In genomic region chrX:124606724-124607123, GRCh38 we compare ENCODE assay signal across 33 cellular contexts.
DNase-seq lines count a peak whose midpoint lies in the region; FAIRE-seq and TF ChIP-seq lines count a peak whose summit lies in the region.
"Had no signal": no experiment of that assay in that cellular context is flagged by ENCODE, and none has a peak within 500 bp of the region (broad histone marks: within the 10 kb centered on the region; RNA-seq: fewer than 3 reads in every experiment).

No MANE protein-coding gene starts in this region.

- peak; percentile 96 for FAIRE-seq in astrocyte (lab: Jason Lieb, UNC)
- FAIRE-seq: A204.1, D721Med had no signal

- H3K27ac Mint-ChIP-seq in astrocyte (ENCODE audit: unreplicated experiment) = no peak overlapping the region
- H3K27ac Mint-ChIP-seq: B cell; CD14-positive monocyte; CD4-positive, alpha-beta memory T cell; CD4-positive, alpha-beta T cell; CD4-positive, CD25-positive, alpha-beta regulatory T cell; CD8-positive, alpha-beta memory T cell; CD8-positive, alpha-beta T cell had no signal

- DNase-seq in astrocyte (ENCODE audit: low read depth) = no peak
- DNase-seq in SIG-M5 treated with dmso at 0.1 percent for 504 hours (lab: John Stamatoyannopoulos, UW; ENCODE audit: unreplicated experiment) = no peak
- DNase-seq in posterior cingulate gyrus = no peak
- DNase-seq: 8988T; ACHN; AML-193; BE2C; C1 segment of cervical spinal cord; Caco-2; Calu3; CD4-positive, alpha-beta memory T cell; CD4-positive, alpha-beta T cell; CD4-positive, CD25-positive, alpha-beta regulatory T cell; CD8-positive, alpha-beta memory T cell; CD8-positive, alpha-beta T cell; COR-L47; DMS 273 treated with DMSO at 0.1 percent for 48 hours; DMS153; DMS53; DMS79; DMS79 treated with DMSO at 0.1 percent for 48 hours; DND-41; EL had no signal

- H3K79me2 ChIP-seq in astrocyte (ENCODE audit: insufficient read depth, low read length) = no peaks in the 10 kb centered on the region

- H3K4me1 Mint-ChIP-seq in astrocyte (ENCODE audit: low read depth, unreplicated experiment) = no peaks in the 10 kb centered on the region
- H3K4me1 Mint-ChIP-seq: B cell; CD14-positive monocyte; CD4-positive, alpha-beta memory T cell; CD4-positive, CD25-positive, alpha-beta regulatory T cell had no signal

- no peak overlapping the region for H3K4me2 ChIP-seq in astrocyte (ENCODE audit: low read length)
- H3K4me2 ChIP-seq: A549; BLaER1; BLaER1 treated with 17β-estradiol and CSF1 and Interleukin-3, amounts not matched to agents 10 nM and 100 nM had no signal

- H3K27ac ChIP-seq in HEK293 (ENCODE audit: extremely low read depth, low read depth, low read length) = no peak overlapping the region
- no peak overlapping the region for H3K27ac ChIP-seq in astrocyte (ENCODE audit: low read depth, low read length)
- H3K27ac ChIP-seq: 22Rv1; A549; BLaER1; BLaER1 treated with 17β-estradiol and CSF1 and Interleukin-3, amounts not matched to agents 10 nM and 100 nM; C4-2B had no signal

- no peaks in the 10 kb centered on the region for H3K27me3 ChIP-seq in astrocyte (ENCODE audit: insufficient read depth, low read length)
- H3K27me3 ChIP-seq: BE2C had no signal

- H3K27me3 Mint-ChIP-seq in astrocyte (ENCODE audit: low read depth, unreplicated experiment) = no peaks in the 10 kb centered on the region
- H3K27me3 Mint-ChIP-seq: B cell; CD4-positive, alpha-beta T cell; CD4-positive, CD25-positive, alpha-beta regulatory T cell; CD8-positive, alpha-beta memory T cell had no signal

- H3K36me3 Mint-ChIP-seq in astrocyte (ENCODE audit: low read depth, unreplicated experiment) = no peaks in the 10 kb centered on the region
- H3K36me3 Mint-ChIP-seq: CD14-positive monocyte; CD4-positive, alpha-beta memory T cell; CD4-positive, CD25-positive, alpha-beta regulatory T cell; CD8-positive, alpha-beta memory T cell; CD8-positive, alpha-beta T cell had no signal

- H3K4me1 ChIP-seq in HEK293 (ENCODE audit: control insufficient read depth, insufficient read depth, low read length) (no peaks in the 10 kb centered on the region), astrocyte (ENCODE audit: insufficient read depth, low read length) (no peaks in the 10 kb centered on the region)
- H3K4me1 ChIP-seq: A549; BE2C; BLaER1; BLaER1 treated with 17β-estradiol and CSF1 and Interleukin-3, amounts not matched to agents 10 nM and 100 nM; Caco-2 had no signal

- H3K9me3 Mint-ChIP-seq in astrocyte (ENCODE audit: unreplicated experiment) = no peaks in the 10 kb centered on the region
- H3K9me3 Mint-ChIP-seq: CD14-positive monocyte; CD4-positive, alpha-beta T cell; CD4-positive, CD25-positive, alpha-beta regulatory T cell; CD8-positive, alpha-beta memory T cell; CD8-positive, alpha-beta T cell had no signal

- no peak overlapping the region for H3K4me3 Mint-ChIP-seq in astrocyte (ENCODE audit: unreplicated experiment)
- H3K4me3 Mint-ChIP-seq: B cell; CD14-positive monocyte; CD4-positive, alpha-beta memory T cell; CD4-positive, alpha-beta T cell; CD4-positive, CD25-positive, alpha-beta regulatory T cell; CD8-positive, alpha-beta memory T cell; CD8-positive, alpha-beta T cell had no signal

- CTCF ChIA-PET in HEK293 (lab: Yijun Ruan, JAX) = interaction anchor here (0.7 kb wide), 1 partner anchor 647 kb away, joined by 3 read pairs; no protein-coding TSS in a partner anchor

- no peak overlapping the region for H2AFZ ChIP-seq in astrocyte (ENCODE audit: low read depth, low read length)

- H3K36me3 ChIP-seq in HEK293 (ENCODE audit: control insufficient read depth in 2 of 2, insufficient read depth in 1 of 2, low read length in 2 of 2) = no peaks in the 10 kb centered on the region
- no peaks in the 10 kb centered on the region for H3K36me3 ChIP-seq in astrocyte (ENCODE audit: insufficient read depth, low read length)
- H3K36me3 ChIP-seq: BE2C; BLaER1; BLaER1 treated with 17β-estradiol and CSF1 and Interleukin-3, amounts not matched to agents 10 nM and 100 nM had no signal

- POLR2A ChIA-PET in HEK293 (lab: Yijun Ruan, JAX) = no interaction called here

- intact Hi-C loops in posterior cingulate gyrus (cut with DNase I) = no loop called here

- H4K20me1 ChIP-seq in astrocyte (ENCODE audit: insufficient read depth, low read length) = no peaks in the 10 kb centered on the region
- H4K20me1 ChIP-seq: BLaER1; BLaER1 treated with 17β-estradiol and CSF1 and Interleukin-3, amounts not matched to agents 10 nM and 100 nM had no signal

- TF ChIP-seq CTCF in HEK293 (tag by site-specific recombination; IDR thresholded peaks at IDR 0.05) (no peak), astrocyte (IDR thresholded peaks at IDR 0.05; ENCODE audit: insufficient read depth, low read depth, low read length) (no peak)

- H3K4me3 ChIP-seq in HEK293 (ENCODE audit: low read depth, low read length) (no peak overlapping the region), astrocyte (ENCODE audit: insufficient read depth, low read depth, low read length) (no peak overlapping the region)
- H3K4me3 ChIP-seq: A549; BLaER1; BLaER1 treated with 17β-estradiol and CSF1 and Interleukin-3, amounts not matched to agents 10 nM and 100 nM had no signal

- H3K9ac ChIP-seq in astrocyte (ENCODE audit: low read length) = no peak overlapping the region
- H3K9ac ChIP-seq: BLaER1; BLaER1 treated with 17β-estradiol and CSF1 and Interleukin-3, amounts not matched to agents 10 nM and 100 nM had no signal

- no peaks in the 10 kb centered on the region for H3K9me3 ChIP-seq in HEK293 (ENCODE audit: control insufficient read depth, insufficient read depth, low read depth, low read length)
- no peaks in the 10 kb centered on the region for H3K9me3 ChIP-seq in astrocyte (ENCODE audit: insufficient read depth, low read depth, low read length)
- H3K9me3 ChIP-seq: A549; BE2C; BLaER1; BLaER1 treated with 17β-estradiol and CSF1 and Interleukin-3, amounts not matched to agents 10 nM and 100 nM; Caco-2 had no signal

TF ChIP-seq in HEK293, 187 proteins besides CTCF, POLR2A, EP300 and RAD21 (continues in another document):
- TF ChIP-seq IKZF3 (tag by site-specific recombination; IDR thresholded peaks at IDR 0.05) (no peak), SCRT2 (tag by site-specific recombination; IDR thresholded peaks at IDR 0.05) (peak; percentile 58), ZNF791 (tag by site-specific recombination; IDR thresholded peaks at IDR 0.05) (no peak), ZNF24 (tag by site-specific recombination; IDR thresholded peaks at IDR 0.05) (no peak), ZBTB11 (tag by site-specific recombination; conservative IDR thresholded peaks at IDR 0.05; ENCODE audit: low read depth) (no peak), ZNF114 (tag by site-specific recombination; IDR thresholded peaks at IDR 0.05) (no peak), ZNF202 (tag by site-specific recombination; IDR thresholded peaks at IDR 0.05; ENCODE audit: borderline replicate concordance) (no peak), ZNF561 (tag by site-specific recombination; IDR thresholded peaks at IDR 0.05; ENCODE audit: borderline replicate concordance) (no peak), ZNF324 (tag by site-specific recombination; IDR thresholded peaks at IDR 0.05) (no peak), HOXD13 (CRISPR knock-in tag; IDR thresholded peaks at IDR 0.05; ENCODE audit: borderline replicate concordance) (no peak)
- TF ChIP-seq, protein P1, sequence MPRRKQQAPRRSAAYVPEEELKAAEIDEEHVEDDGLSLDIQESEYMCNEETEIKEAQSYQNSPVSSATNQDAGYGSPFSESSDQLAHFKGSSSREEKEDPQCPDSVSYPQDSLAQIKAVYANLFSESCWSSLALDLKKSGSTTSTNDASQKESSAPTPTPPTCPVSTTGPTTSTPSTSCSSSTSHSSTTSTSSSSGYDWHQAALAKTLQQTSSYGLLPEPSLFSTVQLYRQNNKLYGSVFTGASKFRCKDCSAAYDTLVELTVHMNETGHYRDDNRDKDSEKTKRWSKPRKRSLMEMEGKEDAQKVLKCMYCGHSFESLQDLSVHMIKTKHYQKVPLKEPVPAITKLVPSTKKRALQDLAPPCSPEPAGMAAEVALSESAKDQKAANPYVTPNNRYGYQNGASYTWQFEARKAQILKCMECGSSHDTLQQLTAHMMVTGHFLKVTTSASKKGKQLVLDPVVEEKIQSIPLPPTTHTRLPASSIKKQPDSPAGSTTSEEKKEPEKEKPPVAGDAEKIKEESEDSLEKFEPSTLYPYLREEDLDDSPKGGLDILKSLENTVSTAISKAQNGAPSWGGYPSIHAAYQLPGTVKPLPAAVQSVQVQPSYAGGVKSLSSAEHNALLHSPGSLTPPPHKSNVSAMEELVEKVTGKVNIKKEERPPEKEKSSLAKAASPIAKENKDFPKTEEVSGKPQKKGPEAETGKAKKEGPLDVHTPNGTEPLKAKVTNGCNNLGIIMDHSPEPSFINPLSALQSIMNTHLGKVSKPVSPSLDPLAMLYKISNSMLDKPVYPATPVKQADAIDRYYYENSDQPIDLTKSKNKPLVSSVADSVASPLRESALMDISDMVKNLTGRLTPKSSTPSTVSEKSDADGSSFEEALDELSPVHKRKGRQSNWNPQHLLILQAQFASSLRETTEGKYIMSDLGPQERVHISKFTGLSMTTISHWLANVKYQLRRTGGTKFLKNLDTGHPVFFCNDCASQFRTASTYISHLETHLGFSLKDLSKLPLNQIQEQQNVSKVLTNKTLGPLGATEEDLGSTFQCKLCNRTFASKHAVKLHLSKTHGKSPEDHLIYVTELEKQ (tag by site-specific recombination; IDR thresholded peaks at IDR 0.05; ENCODE audit: borderline replicate concordance) = no peak
